ENCODE assay signal across 8 cellular contexts in the genomic region with DNA sequence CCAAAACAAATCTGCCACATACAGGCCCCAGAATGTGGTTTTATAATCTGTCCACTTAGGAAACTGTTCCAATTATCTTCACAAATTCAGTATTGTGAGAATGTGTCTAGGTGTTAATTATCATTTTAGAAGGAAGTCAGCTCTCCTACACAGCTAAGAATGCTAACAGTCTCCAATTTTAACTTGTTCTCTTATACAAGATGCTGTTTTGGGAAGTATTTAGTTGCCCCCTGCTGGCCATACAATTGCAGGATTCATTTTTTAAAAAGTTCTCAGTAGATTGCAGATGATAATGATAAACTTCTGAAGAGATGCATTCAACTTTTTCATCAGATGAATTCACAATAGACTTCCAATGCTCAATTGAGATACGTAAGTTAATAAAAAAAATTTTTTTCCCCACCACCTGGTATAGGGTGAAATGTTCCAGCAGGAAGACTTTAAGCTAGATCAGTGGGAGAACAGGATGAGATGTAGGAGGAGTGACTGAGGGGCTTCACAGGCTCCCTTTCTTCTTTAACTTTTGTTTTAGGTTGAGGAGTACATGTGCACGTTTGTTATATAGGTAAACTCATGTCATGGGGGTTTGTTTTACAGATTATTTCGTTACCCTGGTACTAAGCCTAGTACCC. TPM values are rescaled to one million over a fixed set of nuclear protein-coding genes. Genes with fewer than 3 reads are reported as not detected.
A peak's percentile ranks its signal among the peaks of the same experiment; 100 is the strongest.
DNase-seq lines count a peak whose midpoint lies in the region; ATAC-seq, FAIRE-seq and TF ChIP-seq lines count a peak whose summit lies in the region.

No MANE protein-coding gene starts in this region.

- H4K20me1 ChIP-seq in endothelial cell of umbilical vein (replicated peaks; ENCODE audit: control insufficient read depth, extremely low read depth, insufficient read depth, low read length): no peaks in the 10 kb centered on the region

- H3K9me3 Mint-ChIP-seq in nephron progenitor cell: no peaks in the 10 kb centered on the region

- dilution Hi-C loops in endothelial cell of umbilical vein (cut with MboI; ENCODE audit: extremely low pct_ligation_motif_present, low sequenced_read_pairs): no loop called here

- H3K4me3 Mint-ChIP-seq in T-helper 17 cell (no peak overlapping the region), nephron progenitor cell (no peak overlapping the region)

- peak; percentile 16 for DNase-seq in COR-L47 (lab: John Stamatoyannopoulos, UW)
- peak in 1 of 3 donors; percentile 11 for DNase-seq in T-helper 17 cell
- peak; percentile 49 for DNase-seq in endothelial cell of umbilical vein (ENCODE audit: low read depth, low spot score)
- DNase-seq in nephron progenitor cell: peak; percentile 5
- DNase-seq in activated effector memory CD4-positive, alpha-beta T cell treated with anti-CD3 and anti-CD28 coated beads, Interleukin-2, amount 50 U/mL, for 16 hours: no peak
- DNase-seq in activated CD4-positive, CD25-positive, alpha-beta regulatory T cell treated with anti-CD3 and anti-CD28 coated beads, Interleukin-2, amount 50 U/mL, for 72 hours: no peak

- no TSS peak for BruUV-seq in endothelial cell of umbilical vein (replicated peaks; lab: Mats Ljungman, UMichigan)

- TF ChIP-seq POLR2A in endothelial cell of umbilical vein (IDR thresholded peaks at IDR 0.05; ENCODE audit: low read depth, low read length): no peak

- H3K36me3 Mint-ChIP-seq in T-helper 17 cell (ENCODE audit: low read depth) (no peaks in the 10 kb centered on the region), nephron progenitor cell (ENCODE audit: low read depth) (no peaks in the 10 kb centered on the region)

- ATAC-seq in GM18868 (IDR thresholded peaks at IDR 0.05; ENCODE audit: unreplicated experiment) (peak; percentile 56), T-helper 17 cell (peak; percentile 74)

- H3K9me3 ChIP-seq in T-helper 17 cell (ENCODE audit: control insufficient read depth, low read length, poor library complexity, severe bottlenecking) (no peaks in the 10 kb centered on the region), endothelial cell of umbilical vein (replicated peaks; ENCODE audit: control insufficient read depth, insufficient read depth, low read length) (no peaks in the 10 kb centered on the region)

- H3K9me1 ChIP-seq in endothelial cell of umbilical vein (replicated peaks; ENCODE audit: control insufficient read depth, extremely low read depth, insufficient read depth, low read length): no peaks in the 10 kb centered on the region

- peaks cover 2% of the 10 kb centered on the region for H3K4me1 Mint-ChIP-seq in T-helper 17 cell
- no peaks in the 10 kb centered on the region for H3K4me1 Mint-ChIP-seq in nephron progenitor cell

- H3K27me3 ChIP-seq in endothelial cell of umbilical vein (ENCODE audit: control insufficient read depth in 2 of 2, insufficient read depth in 2 of 2, low read length in 2 of 2): no peaks in the 10 kb centered on the region

- CTCF ChIA-PET in endothelial cell of umbilical vein (lab: Charles Lee): interaction anchor here (0.6 to 4.5 kb wide), 52 partner anchors 11 to 1252 kb away, joined by 3 to 39 read pairs (median 3); partner anchors contain the start of genes BBS10, GLIPR1L1, KRR1 and OSBPL8

- H3K27me3 Mint-ChIP-seq in T-helper 17 cell (peaks cover 10% of the 10 kb centered on the region), nephron progenitor cell (ENCODE audit: low read depth, poor library complexity) (no peaks in the 10 kb centered on the region)

- no peak overlapping the region for H3K27ac Mint-ChIP-seq in T-helper 17 cell
- H3K27ac Mint-ChIP-seq in nephron progenitor cell: no peak overlapping the region

- H3K4me1 ChIP-seq in endothelial cell of umbilical vein (ENCODE audit: control insufficient read depth, extremely low read depth, insufficient read depth, low read length): peaks cover 3% of the 10 kb centered on the region

- no peak overlapping the region for H3K4me3 ChIP-seq in endothelial cell of umbilical vein (replicated peaks in 1 of 3; ENCODE audit: insufficient read depth in 1 of 3, low read depth in 1 of 3, low read length in 3 of 3)

- no peak overlapping the region for H3K9ac ChIP-seq in endothelial cell of umbilical vein (replicated peaks; ENCODE audit: extremely low read depth, insufficient read depth, low read length)

- intact Hi-C loops in endothelial cell of umbilical vein (cut with micrococcal nuclease): loop anchor here (1.0 to 10.0 kb wide), 3 partner anchors 130 to 1102 kb away; partner anchors contain the start of genes BBS10 and GLIPR1

- H3K4me2 ChIP-seq in endothelial cell of umbilical vein (ENCODE audit: insufficient read depth, low read length): no peak overlapping the region

- POLR2A ChIA-PET in endothelial cell of umbilical vein (lab: Charles Lee): no interaction called here

- TF ChIP-seq CTCF in LNCAP (IDR thresholded peaks at IDR 0.05) (peak; percentile 75), endothelial cell of umbilical vein (IDR thresholded peaks at IDR 0.05; ENCODE audit: extremely low read depth in 1 of 2, insufficient read depth in 1 of 2, low read depth in 1 of 2, low read length in 2 of 2) (peak; percentile 21 to 47), nephron progenitor cell (IDR thresholded peaks at IDR 0.05) (peak; percentile 55)

- H2AFZ ChIP-seq in endothelial cell of umbilical vein (ENCODE audit: low read depth, low read length): no peak overlapping the region

- no peak for FAIRE-seq in endothelial cell of umbilical vein (lab: Jason Lieb, UNC)

- H3K36me3 ChIP-seq in endothelial cell of umbilical vein (ENCODE audit: control insufficient read depth in 2 of 2, extremely low read depth in 1 of 2, insufficient read depth in 2 of 2, low read length in 2 of 2): no peaks in the 10 kb centered on the region

- no peak overlapping the region for H3K27ac ChIP-seq in endothelial cell of umbilical vein (ENCODE audit: insufficient read depth, low read depth, low read length)

- H3K79me2 ChIP-seq in endothelial cell of umbilical vein (ENCODE audit: control insufficient read depth, insufficient read depth, low read length): no peaks in the 10 kb centered on the region

TF ChIP-seq in endothelial cell of umbilical vein, 7 proteins besides CTCF, POLR2A, EP300 and RAD21:
- TF ChIP-seq, protein P1, sequence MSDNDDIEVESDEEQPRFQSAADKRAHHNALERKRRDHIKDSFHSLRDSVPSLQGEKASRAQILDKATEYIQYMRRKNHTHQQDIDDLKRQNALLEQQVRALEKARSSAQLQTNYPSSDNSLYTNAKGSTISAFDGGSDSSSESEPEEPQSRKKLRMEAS (IDR thresholded peaks at IDR 0.05; ENCODE audit: insufficient read depth, insufficient read length): no peak
- no peak for TF ChIP-seq MYC (IDR thresholded peaks at IDR 0.05; ENCODE audit: low read depth, low read length)

RNA-seq across cellular contexts. Expression of gene OSBPL8, which starts 27.3 kb away (rescaled TPM):
- total RNA-seq in T-helper 17 cell: 100 to 1,000 TPM; 141 to 146 TPM
- total RNA-seq in endothelial cell of umbilical vein: 47.6 and 53.9 TPM in 2 replicates
- 10.3 and 14.2 TPM in 2 replicates for polyA plus RNA-seq in endothelial cell of umbilical vein
- polyA plus RNA-seq in endothelial cell of umbilical vein (2011; cell fraction: cytosol; rRNA removed): 8.9 and 10.0 TPM in 2 replicates
- polyA plus RNA-seq in endothelial cell of umbilical vein (2011; cell fraction: nucleus; rRNA removed): 18.9 and 24.4 TPM in 2 replicates
- 27.7 and 32.2 TPM in 2 replicates for polyA plus RNA-seq in endothelial cell of umbilical vein (2012)
- 37.8 and 57.8 TPM in 2 replicates for polyA minus RNA-seq in endothelial cell of umbilical vein
- 34.2 TPM for polyA minus RNA-seq in endothelial cell of umbilical vein (2011; cell fraction: cytosol; rRNA and poly(A)+ RNA removed)
- polyA minus RNA-seq in endothelial cell of umbilical vein (2011; cell fraction: nucleus; rRNA and poly(A)+ RNA removed): 67.8 and 74.3 TPM in 2 replicates

Comparison
In these comparisons a context has a peak if more than half of its experiments do, and no peak if none do; other contexts are left out.
1. DNase-seq: peak in COR-L47 (single experiment), endothelial cell of umbilical vein (single experiment) and nephron progenitor cell (single experiment); none in activated effector memory CD4-positive, alpha-beta T cell treated with anti-CD3 and anti-CD28 coated beads, Interleukin-2, amount 50 U/mL, for 16 hours (single experiment) and activated CD4-positive, CD25-positive, alpha-beta regulatory T cell treated with anti-CD3 and anti-CD28 coated beads, Interleukin-2, amount 50 U/mL, for 72 hours (single experiment).
2. Peak in every context shown above with its lines, with median percentiles within 50 percentile points of each other: CTCF ChIP-seq.